8 cellular contexts compared by ENCODE assay signal in genomic region chr18:616380-616995, GRCh38. TPM values are rescaled to one million over a fixed set of nuclear protein-coding genes. Genes with fewer than 3 reads are reported as not detected.
DNase-seq lines count a peak whose midpoint lies in the region; ATAC-seq and TF ChIP-seq lines count a peak whose summit lies in the region.

No MANE protein-coding gene starts in this region.

- DNase-seq in DMS114 treated with DMSO at 0.1 percent for 48 hours (lab: John Stamatoyannopoulos, UW; ENCODE audit: unreplicated experiment) (peak; percentile 58), endothelial cell (ENCODE audit: low spot score) (no peak)
- DNase-seq in naive thymus-derived CD8-positive, alpha-beta T cell: peak in 3 of 10 donors; percentile 20 to 29 (median 28)
- DNase-seq in activated T-helper 2 cell treated with anti-CD3 and anti-CD28 coated beads, Interferon-gamma antibody, Interleukin-2, Interleukin-4, amounts not matched to agents 10 μg/mL and 5 μg/mL and 100 μg/mL, durations not matched to agents 14 hours and 24 hours and 36 hours (ENCODE audit: low spot score): no peak

- peak overlapping the region; percentile 98 for H3K27ac ChIP-seq in OCI-LY3 (ENCODE audit: low read length)

- no peaks in the 10 kb centered on the region for H3K27me3 Mint-ChIP-seq in endothelial cell (ENCODE audit: unreplicated experiment)
- peaks cover 0 to 2% (median 0%) of the 10 kb centered on the region in 5 donors for H3K27me3 Mint-ChIP-seq in naive thymus-derived CD8-positive, alpha-beta T cell
- peaks cover 24% of the 10 kb centered on the region for H3K27me3 Mint-ChIP-seq in activated T-helper 2 cell treated with anti-CD3 and anti-CD28 coated beads, Interferon-gamma antibody, Interleukin-2, Interleukin-4, amounts not matched to agents 10 μg/mL and 5 μg/mL and 100 μg/mL, durations not matched to agents 14 hours and 24 hours and 36 hours (ENCODE audit: low read depth)

- no peaks in the 10 kb centered on the region for H3K36me3 Mint-ChIP-seq in endothelial cell (ENCODE audit: low read depth, unreplicated experiment)
- no peaks in the 10 kb centered on the region for H3K36me3 Mint-ChIP-seq in naive thymus-derived CD8-positive, alpha-beta T cell
- H3K36me3 Mint-ChIP-seq in activated T-helper 2 cell treated with anti-CD3 and anti-CD28 coated beads, Interferon-gamma antibody, Interleukin-2, Interleukin-4, amounts not matched to agents 10 μg/mL and 5 μg/mL and 100 μg/mL, durations not matched to agents 14 hours and 24 hours and 36 hours (ENCODE audit: low read depth): no peaks in the 10 kb centered on the region

- no peaks in the 10 kb centered on the region for H3K9me3 Mint-ChIP-seq in endothelial cell (ENCODE audit: unreplicated experiment)
- no peaks in the 10 kb centered on the region for H3K9me3 Mint-ChIP-seq in naive thymus-derived CD8-positive, alpha-beta T cell
- H3K9me3 Mint-ChIP-seq in activated T-helper 2 cell treated with anti-CD3 and anti-CD28 coated beads, Interferon-gamma antibody, Interleukin-2, Interleukin-4, amounts not matched to agents 10 μg/mL and 5 μg/mL and 100 μg/mL, durations not matched to agents 14 hours and 24 hours and 36 hours: no peaks in the 10 kb centered on the region

- intact Hi-C loops in activated T-helper 2 cell treated with anti-CD3 and anti-CD28 coated beads, Interferon-gamma antibody, Interleukin-2, Interleukin-4, amounts not matched to agents 10 μg/mL and 5 μg/mL and 100 μg/mL, durations not matched to agents 14 hours and 24 hours and 36 hours (cut with micrococcal nuclease): loop anchor here (10.0 kb wide), 1 partner anchor 352 kb away; the partner anchor contains the start of gene THOC1

- H3K4me1 ChIP-seq in OCI-LY3 (ENCODE audit: low read length): peaks cover 34% of the 10 kb centered on the region

- H3K27me3 ChIP-seq in OCI-LY3 (ENCODE audit: low read depth, low read length): peaks cover 9% of the 10 kb centered on the region

- peak overlapping the region; percentile 64; the same call in 1 of the 2 replicates for H3K9ac ChIP-seq in OCI-LY3 (ENCODE audit: low read length)

- H2AFZ ChIP-seq in OCI-LY3 (ENCODE audit: low read depth, low read length): no peak overlapping the region

- peaks cover 9% of the 10 kb centered on the region for H3K4me1 Mint-ChIP-seq in endothelial cell (ENCODE audit: unreplicated experiment)
- H3K4me1 Mint-ChIP-seq in naive thymus-derived CD8-positive, alpha-beta T cell: no peaks in the 10 kb centered on the region
- no peaks in the 10 kb centered on the region for H3K4me1 Mint-ChIP-seq in activated T-helper 2 cell treated with anti-CD3 and anti-CD28 coated beads, Interferon-gamma antibody, Interleukin-2, Interleukin-4, amounts not matched to agents 10 μg/mL and 5 μg/mL and 100 μg/mL, durations not matched to agents 14 hours and 24 hours and 36 hours (ENCODE audit: low read depth)

- no peak overlapping the region for H3K4me3 Mint-ChIP-seq in endothelial cell (ENCODE audit: unreplicated experiment)
- no peak overlapping the region for H3K4me3 Mint-ChIP-seq in naive thymus-derived CD8-positive, alpha-beta T cell
- no peak overlapping the region for H3K4me3 Mint-ChIP-seq in activated T-helper 2 cell treated with anti-CD3 and anti-CD28 coated beads, Interferon-gamma antibody, Interleukin-2, Interleukin-4, amounts not matched to agents 10 μg/mL and 5 μg/mL and 100 μg/mL, durations not matched to agents 14 hours and 24 hours and 36 hours (ENCODE audit: low read depth)

- H4K20me1 ChIP-seq in OCI-LY3 (ENCODE audit: insufficient read depth, low read length): no peaks in the 10 kb centered on the region

- peak; percentile 77 for TF ChIP-seq CTCF in OCI-LY3 (IDR thresholded peaks at IDR 0.05; ENCODE audit: low read depth, low read length)
- peak; percentile 69 for TF ChIP-seq CTCF in endothelial cell (IDR thresholded peaks at IDR 0.05; ENCODE audit: unreplicated experiment)

- H3K79me2 ChIP-seq in OCI-LY3 (ENCODE audit: low read length): no peaks in the 10 kb centered on the region

- no peaks in the 10 kb centered on the region for H3K9me3 ChIP-seq in OCI-LY3 (ENCODE audit: insufficient read depth, low read length)

- H3K4me2 ChIP-seq in OCI-LY3 (ENCODE audit: low read length): peak overlapping the region; percentile 84

- ATAC-seq in HG02798 (IDR thresholded peaks at IDR 0.05; ENCODE audit: poor library complexity, unreplicated experiment) (peak; percentile 60), GM18511 (IDR thresholded peaks at IDR 0.05; ENCODE audit: unreplicated experiment) (no peak), HG02678 (IDR thresholded peaks at IDR 0.05; ENCODE audit: unreplicated experiment) (no peak)
- peak; percentile 33 to 49 for ATAC-seq in naive thymus-derived CD8-positive, alpha-beta T cell

- no peak overlapping the region for H3K27ac Mint-ChIP-seq in endothelial cell (ENCODE audit: unreplicated experiment)
- no peak overlapping the region for H3K27ac Mint-ChIP-seq in naive thymus-derived CD8-positive, alpha-beta T cell
- no peak overlapping the region for H3K27ac Mint-ChIP-seq in activated T-helper 2 cell treated with anti-CD3 and anti-CD28 coated beads, Interferon-gamma antibody, Interleukin-2, Interleukin-4, amounts not matched to agents 10 μg/mL and 5 μg/mL and 100 μg/mL, durations not matched to agents 14 hours and 24 hours and 36 hours

- H3K36me3 ChIP-seq in OCI-LY3 (replicated peaks; ENCODE audit: low read depth, low read length): no peaks in the 10 kb centered on the region

- H3K4me3 ChIP-seq in OCI-LY3 (ENCODE audit: low read length): peak overlapping the region; percentile 52

- POLR2A ChIA-PET in naive thymus-derived CD8-positive, alpha-beta T cell (lab: Charles Lee): no interaction called here

RNA-seq across cellular contexts. Expression of gene CLUL1, which starts 19.7 kb away (rescaled TPM):
- total RNA-seq in endothelial cell (ENCODE audit: unreplicated experiment): 3.8 TPM
- under 1 TPM in 1 of 2 experiments, not detected in 1; 0.49 TPM for total RNA-seq in naive thymus-derived CD8-positive, alpha-beta T cell
- under 1 TPM in 2 of 3 donors, not detected in 1; 0.46 to 0.55 TPM for polyA plus RNA-seq in naive thymus-derived CD8-positive, alpha-beta T cell
- not detected in 2 replicates for total RNA-seq in activated T-helper 2 cell treated with anti-CD3 and anti-CD28 coated beads, Interferon-gamma antibody, Interleukin-2, Interleukin-4, amounts not matched to agents 10 μg/mL and 5 μg/mL and 100 μg/mL, durations not matched to agents 14 hours and 24 hours and 36 hours

RNA-seq across cellular contexts. Expression of gene CETN1, which starts 36.3 kb away (rescaled TPM):
- total RNA-seq in endothelial cell (ENCODE audit: unreplicated experiment): not detected
- total RNA-seq in naive thymus-derived CD8-positive, alpha-beta T cell: not detected
- not detected for polyA plus RNA-seq in naive thymus-derived CD8-positive, alpha-beta T cell
- total RNA-seq in activated T-helper 2 cell treated with anti-CD3 and anti-CD28 coated beads, Interferon-gamma antibody, Interleukin-2, Interleukin-4, amounts not matched to agents 10 μg/mL and 5 μg/mL and 100 μg/mL, durations not matched to agents 14 hours and 24 hours and 36 hours: not detected in 2 replicates

RNA-seq across cellular contexts. Expression of gene TYMS, which starts 41.0 kb away (rescaled TPM):
- 61.7 TPM for total RNA-seq in endothelial cell (ENCODE audit: unreplicated experiment)
- not detected for total RNA-seq in naive thymus-derived CD8-positive, alpha-beta T cell
- polyA plus RNA-seq in naive thymus-derived CD8-positive, alpha-beta T cell: under 1 TPM in 2 of 3 donors, not detected in 1; 0.19 to 0.73 TPM
- total RNA-seq in activated T-helper 2 cell treated with anti-CD3 and anti-CD28 coated beads, Interferon-gamma antibody, Interleukin-2, Interleukin-4, amounts not matched to agents 10 μg/mL and 5 μg/mL and 100 μg/mL, durations not matched to agents 14 hours and 24 hours and 36 hours: 272 and 273 TPM in 2 replicates

Comparison
In these comparisons a context has a peak if more than half of its experiments do, and no peak if none do; other contexts are left out.
1. ATAC-seq: peak in HG02798 (single experiment) and naive thymus-derived CD8-positive, alpha-beta T cell (2 of 2); none in GM18511 (single experiment) and HG02678 (single experiment).
2. RNA of gene TYMS, which starts 41.0 kb away (total RNA-seq): 272 to 273 TPM in activated T-helper 2 cell treated with anti-CD3 and anti-CD28 coated beads, Interferon-gamma antibody, Interleukin-2, Interleukin-4, amounts not matched to agents 10 μg/mL and 5 μg/mL and 100 μg/mL, durations not matched to agents 14 hours and 24 hours and 36 hours and 61.7 TPM in endothelial cell (single experiment); not detected in naive thymus-derived CD8-positive, alpha-beta T cell; every median in the first group is over 10 times any median in the second.